Comparison of ENCODE assay signal across 9 cellular contexts in the genomic region with DNA sequence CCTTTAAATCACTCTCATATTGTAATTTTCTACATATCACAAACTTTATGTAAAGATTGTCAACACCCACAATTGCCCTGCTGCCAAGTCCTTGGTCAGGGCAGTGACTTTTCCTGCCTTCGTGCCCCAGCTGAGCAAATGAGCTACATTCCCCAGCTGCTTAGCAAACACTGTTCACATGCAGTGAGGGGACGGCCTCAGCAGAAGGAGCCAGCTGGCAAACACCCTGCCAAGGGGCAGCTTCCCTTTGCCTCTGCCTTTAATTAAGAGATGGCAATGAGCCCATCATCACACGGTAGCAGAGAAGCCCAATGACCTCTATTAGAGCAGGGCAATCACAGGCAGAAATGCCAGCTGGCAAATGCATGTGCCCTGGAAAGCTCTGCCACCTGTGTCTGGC.
DNase-seq lines count a peak whose midpoint lies in the region; ATAC-seq and TF ChIP-seq lines count a peak whose summit lies in the region.
"Had no signal": no experiment of that assay in that cellular context is flagged by ENCODE, and none has a peak within 500 bp of the region (broad histone marks: within the 10 kb centered on the region; RNA-seq: fewer than 3 reads in every experiment).

No MANE protein-coding gene starts in this region.

- H3K27ac ChIP-seq in H9 (ENCODE audit: insufficient read length, low read depth, low read length) (no peak overlapping the region), testis (no peak overlapping the region)

- H3K9me3 Mint-ChIP-seq in H9, result no peaks in the 10 kb centered on the region
- no peaks in the 10 kb centered on the region for H3K9me3 Mint-ChIP-seq in activated CD4-positive, alpha-beta T cell treated with anti-CD3 and anti-CD28 coated beads for 36 hours (ENCODE audit: low read depth)

- CTCF ChIA-PET in activated CD4-positive, alpha-beta T cell treated with anti-CD3 and anti-CD28 coated beads for 36 hours (lab: Charles Lee), result interaction anchor here (1.1 kb wide), 1 partner anchor 10 kb away, joined by 3 read pairs; no protein-coding TSS in a partner anchor

- no peaks in the 10 kb centered on the region for H3K79me2 ChIP-seq in H9 (ENCODE audit: insufficient read depth, low read length)

- no peak for ATAC-seq in activated CD4-positive, alpha-beta T cell treated with anti-CD3 and anti-CD28 coated beads for 36 hours

- H2BK5ac ChIP-seq in H9 (ENCODE audit: insufficient read length, low read length), result no peak overlapping the region

- intact Hi-C loops in activated CD4-positive, alpha-beta T cell treated with anti-CD3 and anti-CD28 coated beads for 36 hours (cut with DNase I, micrococcal nuclease), result no loop called here
- intact Hi-C loops in testis (cut with DNase I; ENCODE audit: low total_unique reads), result no loop called here

- H3K36me3 Mint-ChIP-seq in H9 (ENCODE audit: insufficient read depth in 1 of 3, low read depth in 3 of 3), result no peaks in the 10 kb centered on the region
- no peaks in the 10 kb centered on the region for H3K36me3 Mint-ChIP-seq in activated CD4-positive, alpha-beta T cell treated with anti-CD3 and anti-CD28 coated beads for 36 hours (ENCODE audit: low read depth)

- H3K27me3 ChIP-seq in H9 (ENCODE audit: insufficient read depth, low read length), result no peaks in the 10 kb centered on the region
- H3K27me3 ChIP-seq in endocrine pancreas (ENCODE audit: control insufficient read depth, insufficient read depth, low read length), result no peaks in the 10 kb centered on the region
- no peaks in the 10 kb centered on the region for H3K27me3 ChIP-seq in testis

- no peak overlapping the region for H2BK20ac ChIP-seq in H9 (ENCODE audit: low read depth, low read length, poor library complexity, severe bottlenecking)

- no peaks in the 10 kb centered on the region for H4K20me1 ChIP-seq in H9 (ENCODE audit: control insufficient read depth, insufficient read depth, insufficient read length)

- no peak overlapping the region for H3K4me2 ChIP-seq in H9 (ENCODE audit: insufficient read depth, insufficient read length, low read length)

- no peak overlapping the region for H3K56ac ChIP-seq in H9 (ENCODE audit: insufficient read length, low read depth, low read length)

- no peaks in the 10 kb centered on the region for H3K27me3 Mint-ChIP-seq in H9 (ENCODE audit: low read depth)
- no peaks in the 10 kb centered on the region for H3K27me3 Mint-ChIP-seq in activated CD4-positive, alpha-beta T cell treated with anti-CD3 and anti-CD28 coated beads for 36 hours

- DNase-seq in H9 (peak; percentile 25), NCI-H446 (lab: John Stamatoyannopoulos, UW) (peak; percentile 84 to 96), non-pigmented ciliary epithelial cell (ENCODE audit: low read depth) (peak; percentile 1), testis (no peak), occipital lobe (lab: John Stamatoyannopoulos, UW) (no peak)
- no peak for DNase-seq in activated CD4-positive, alpha-beta T cell treated with anti-CD3 and anti-CD28 coated beads for 36 hours
- no peak for DNase-seq in activated T-cell treated with anti-CD3 and anti-CD28 coated beads, Interleukin-2, amount 50 U/mL, for 48 hours
- DNase-seq: T-helper 1 cell had no signal

- no peak overlapping the region for H2BK15ac ChIP-seq in H9 (ENCODE audit: low read depth, low read length)

- no peak for TF ChIP-seq POLR2A in testis (IDR thresholded peaks at IDR 0.05)

- H3K4me3 Mint-ChIP-seq in H9, result no peak overlapping the region
- no peak overlapping the region for H3K4me3 Mint-ChIP-seq in activated CD4-positive, alpha-beta T cell treated with anti-CD3 and anti-CD28 coated beads for 36 hours

- no peak overlapping the region for H2AFZ ChIP-seq in H9 (ENCODE audit: low read length)

- no peaks in the 10 kb centered on the region for H3K9me3 ChIP-seq in H9 (ENCODE audit: control insufficient read depth, low read depth, low read length)
- no peaks in the 10 kb centered on the region for H3K9me3 ChIP-seq in endocrine pancreas (ENCODE audit: control insufficient read depth, low read length)
- H3K9me3 ChIP-seq in testis, result no peaks in the 10 kb centered on the region

- H3K14ac ChIP-seq in H9 (ENCODE audit: insufficient read depth, low read length), result no peak overlapping the region

- H3T11ph ChIP-seq in H9 (ENCODE audit: low read length), result no peak overlapping the region

- no peak overlapping the region for H2BK12ac ChIP-seq in H9 (ENCODE audit: insufficient read length, low read depth, low read length)

- no CpG with 5 or more reads among the region's 3 CpGs for WGBS in H9 (ENCODE audit: extremely low coverage, insufficient read length, low lambda C conversion rate)
- WGBS in testis, 2 donors, result 30 to 42% methylated on average over 3 of the region's 3 CpGs

- no peak for TF ChIP-seq CTCF in H9 (conservative IDR thresholded peaks at IDR 0.05)
- TF ChIP-seq CTCF in testis (IDR thresholded peaks at IDR 0.05), result no peak

- H3K9ac ChIP-seq in H9 (ENCODE audit: extremely low read depth, insufficient read length, low read length) (no peak overlapping the region), endocrine pancreas (ENCODE audit: control insufficient read depth, insufficient read depth, low read length) (no peak overlapping the region)

- POLR2A ChIA-PET in activated CD4-positive, alpha-beta T cell treated with anti-CD3 and anti-CD28 coated beads for 36 hours (lab: Charles Lee), result no interaction called here

- no peak overlapping the region for H3K4ac ChIP-seq in H9 (ENCODE audit: low read depth, low read length)

- no peak overlapping the region for H2AK5ac ChIP-seq in H9 (ENCODE audit: insufficient read length, low read length)

- H4K5ac ChIP-seq in H9 (ENCODE audit: insufficient read length, low read depth, low read length), result no peak overlapping the region

- H3K4me3 ChIP-seq in endocrine pancreas (ENCODE audit: control insufficient read depth, insufficient read depth, low read length), result peak overlapping the region; percentile 22
- H3K4me3 ChIP-seq in testis, result no peak overlapping the region

- no peaks in the 10 kb centered on the region for H3K79me1 ChIP-seq in H9 (ENCODE audit: insufficient read depth, low read depth, low read length, poor library complexity, severe bottlenecking)

- H3K27ac Mint-ChIP-seq in H9, result no peak overlapping the region
- H3K27ac Mint-ChIP-seq in activated CD4-positive, alpha-beta T cell treated with anti-CD3 and anti-CD28 coated beads for 36 hours, result no peak overlapping the region

- H3K36me3 ChIP-seq in endocrine pancreas (ENCODE audit: control insufficient read depth, insufficient read depth, low read length) (no peaks in the 10 kb centered on the region), testis (ENCODE audit: low read depth, missing control alignments) (no peaks in the 10 kb centered on the region)

- H3K23ac ChIP-seq in H9 (ENCODE audit: insufficient read length, low read depth, low read length), result no peak overlapping the region

- H3K4me1 ChIP-seq in H9 (ENCODE audit: insufficient read depth, low read length), result no peaks in the 10 kb centered on the region
- H3K4me1 ChIP-seq in endocrine pancreas (ENCODE audit: control insufficient read depth, insufficient read depth, low read length), result no peaks in the 10 kb centered on the region
- H3K4me1 ChIP-seq in testis, result no peaks in the 10 kb centered on the region

- no peaks in the 10 kb centered on the region for H3K23me2 ChIP-seq in H9 (ENCODE audit: insufficient read length, low read depth, low read length, poor library complexity, severe bottlenecking)

- H4K91ac ChIP-seq in H9 (ENCODE audit: insufficient read length, low read depth, low read length), result no peak overlapping the region

- no peaks in the 10 kb centered on the region for H3K4me1 Mint-ChIP-seq in H9
- H3K4me1 Mint-ChIP-seq in activated CD4-positive, alpha-beta T cell treated with anti-CD3 and anti-CD28 coated beads for 36 hours, result no peaks in the 10 kb centered on the region

- no peak overlapping the region for H4K8ac ChIP-seq in H9 (replicated peaks; ENCODE audit: insufficient read length, low read depth, low read length)

- no peak overlapping the region for H3K18ac ChIP-seq in H9 (ENCODE audit: insufficient read length, low read depth, low read length)

- no peak overlapping the region for H2BK120ac ChIP-seq in H9 (ENCODE audit: low read depth, low read length, poor library complexity, severe bottlenecking)

Comparison
In these comparisons a context has a peak if more than half of its experiments do, and no peak if none do; other contexts are left out.
1. DNase-seq: peak in H9 (single experiment), NCI-H446 (2 of 2) and non-pigmented ciliary epithelial cell (single experiment); none in activated CD4-positive, alpha-beta T cell treated with anti-CD3 and anti-CD28 coated beads for 36 hours (single experiment), testis (single experiment), activated T-cell treated with anti-CD3 and anti-CD28 coated beads, Interleukin-2, amount 50 U/mL, for 48 hours (0 of 2) and occipital lobe (single experiment).